ENCODE assay signal across 13 cellular contexts in the genomic region with DNA sequence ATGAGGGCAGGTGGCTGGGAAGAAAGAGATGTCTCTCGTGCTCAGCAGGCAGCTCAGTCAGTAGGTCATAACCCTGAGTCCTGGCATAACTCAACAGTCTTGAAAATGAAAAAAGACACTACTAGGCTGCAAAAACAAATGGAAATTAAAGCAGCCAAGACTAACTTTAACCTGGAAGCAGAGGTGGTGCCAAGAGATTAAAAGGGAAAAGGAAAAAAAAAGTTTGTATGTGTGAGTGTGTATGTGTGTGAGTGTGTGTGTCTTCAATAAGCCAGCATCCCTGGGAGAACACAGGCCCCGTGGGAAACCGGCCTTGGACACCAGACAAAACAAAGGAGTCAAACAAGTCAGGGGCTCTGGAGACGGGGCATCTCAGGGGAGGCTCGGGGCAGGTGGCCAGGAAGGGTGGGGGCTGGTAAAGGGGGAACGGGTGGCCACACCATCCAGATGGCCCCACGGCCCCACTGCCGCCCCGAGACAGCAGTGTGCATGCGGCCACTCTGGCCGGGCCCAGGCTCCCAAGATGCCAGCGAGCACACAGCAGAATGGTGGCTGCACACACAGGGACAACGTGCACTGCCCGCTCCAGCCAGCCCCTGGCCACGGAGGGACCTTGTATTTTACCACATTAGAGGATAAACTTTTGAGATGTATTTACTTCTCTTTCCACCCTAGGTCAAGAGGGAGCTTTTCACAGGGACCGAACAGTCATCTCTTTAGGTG. TPM values are rescaled to one million over a fixed set of nuclear protein-coding genes. Genes with fewer than 3 reads are reported as not detected.
DNase-seq lines count a peak whose midpoint lies in the region; TF ChIP-seq lines count a peak whose summit lies in the region.
"Had no signal": no experiment of that assay in that cellular context is flagged by ENCODE, and none has a peak within 500 bp of the region (broad histone marks: within the 10 kb centered on the region; RNA-seq: fewer than 3 reads in every experiment).

No MANE protein-coding gene starts in this region.

- H2AFZ ChIP-seq in neural progenitor cell (replicated peaks), result no peak overlapping the region

- H3K4me1 ChIP-seq in ascending aorta, result peaks cover 43 to 75% of the 10 kb centered on the region in 2 donors
- peaks cover 19% of the 10 kb centered on the region for H3K4me1 ChIP-seq in neural progenitor cell

- H3K4me3 ChIP-seq in ascending aorta, result peak overlapping the region in 1 of 2 donors; percentile 28
- H3K4me3 ChIP-seq in neural progenitor cell, result no peak overlapping the region
- H3K4me3 ChIP-seq: uterus had no signal

- H3K4me2 ChIP-seq in neural progenitor cell, result no peak overlapping the region

- H4K20me1 ChIP-seq in neural progenitor cell (ENCODE audit: low read depth), result peaks cover 88% of the 10 kb centered on the region

- H3K4me1 Mint-ChIP-seq in neural progenitor cell, result peaks cover 51% of the 10 kb centered on the region
- H3K4me1 Mint-ChIP-seq: activated CD4-positive, alpha-beta T cell treated with anti-CD3 and anti-CD28 coated beads for 36 hours had no signal

- H3K36me3 ChIP-seq in ascending aorta (no peaks in the 10 kb centered on the region), neural progenitor cell (no peaks in the 10 kb centered on the region)
- H3K36me3 ChIP-seq: uterus had no signal

- no peak overlapping the region for H3K9ac ChIP-seq in neural progenitor cell

- peaks cover 7% of the 10 kb centered on the region for H3K27me3 Mint-ChIP-seq in neural progenitor cell (ENCODE audit: insufficient read depth, low read depth)
- H3K27me3 Mint-ChIP-seq: activated CD4-positive, alpha-beta T cell treated with anti-CD3 and anti-CD28 coated beads for 36 hours; naive thymus-derived CD4-positive, alpha-beta T cell had no signal

- DNase-seq in Ammon's horn (ENCODE audit: low spot score) (peak; percentile 79), ascending aorta (ENCODE audit: low spot score in 2 of 2) (no peak), head of caudate nucleus (peak in 29 of 42 donors; percentile 26 to 73 (median 48)), neural progenitor cell (ENCODE audit: low spot score) (peak; percentile 25), T-helper 1 cell (no peak), NCI-H774 (lab: John Stamatoyannopoulos, UW) (no peak), NCI-H1417 (lab: John Stamatoyannopoulos, UW) (no peak), NCI-H1694 (lab: John Stamatoyannopoulos, UW) (no peak)
- DNase-seq: activated CD4-positive, alpha-beta T cell treated with anti-CD3 and anti-CD28 coated beads for 36 hours; activated T-cell treated with anti-CD3 and anti-CD28 coated beads, Interleukin-2, amount 50 U/mL, for 48 hours; naive thymus-derived CD4-positive, alpha-beta T cell; uterus had no signal

- H3K27me3 ChIP-seq in ascending aorta (no peaks in the 10 kb centered on the region), neural progenitor cell (peaks cover 8% of the 10 kb centered on the region)
- H3K27me3 ChIP-seq: uterus had no signal

- no peaks in the 10 kb centered on the region for H3K9me3 Mint-ChIP-seq in neural progenitor cell
- H3K9me3 Mint-ChIP-seq: naive thymus-derived CD4-positive, alpha-beta T cell; T-helper 1 cell treated with Interleukin-12 subunit alpha and Interleukin-12 subunit beta and Interleukin-4 antibody, amounts not matched to agents 30 μg/mL and 1 μg/mL, for 36 hours had no signal

- no peak overlapping the region for H3K4me3 Mint-ChIP-seq in neural progenitor cell
- H3K4me3 Mint-ChIP-seq: activated CD4-positive, alpha-beta T cell treated with anti-CD3 and anti-CD28 coated beads for 36 hours; naive thymus-derived CD4-positive, alpha-beta T cell; T-helper 1 cell treated with Interleukin-12 subunit alpha and Interleukin-12 subunit beta and Interleukin-4 antibody, amounts not matched to agents 30 μg/mL and 1 μg/mL, for 36 hours had no signal

- H3K27ac ChIP-seq in ascending aorta, result peak overlapping the region; percentile 61 to 69
- no peak overlapping the region for H3K27ac ChIP-seq in neural progenitor cell

- TF ChIP-seq CTCF in ascending aorta (IDR thresholded peaks at IDR 0.05) (no peak), neural progenitor cell (IDR thresholded peaks at IDR 0.05) (no peak)

- peak overlapping the region; percentile 88 for H3K27ac Mint-ChIP-seq in neural progenitor cell
- H3K27ac Mint-ChIP-seq: activated CD4-positive, alpha-beta T cell treated with anti-CD3 and anti-CD28 coated beads for 36 hours; naive thymus-derived CD4-positive, alpha-beta T cell; T-helper 1 cell treated with Interleukin-12 subunit alpha and Interleukin-12 subunit beta and Interleukin-4 antibody, amounts not matched to agents 30 μg/mL and 1 μg/mL, for 36 hours had no signal

- peaks cover 49% of the 10 kb centered on the region for H3K79me2 ChIP-seq in neural progenitor cell (ENCODE audit: low read depth)

- H3F3A ChIP-seq in neural progenitor cell (ENCODE audit: low read depth), result no peaks in the 10 kb centered on the region

- intact Hi-C loops in ascending aorta (cut with DNase I) (no loop called here), head of caudate nucleus (cut with DNase I) (no loop called here)

- H3K36me3 Mint-ChIP-seq in neural progenitor cell, result no peaks in the 10 kb centered on the region
- H3K36me3 Mint-ChIP-seq: naive thymus-derived CD4-positive, alpha-beta T cell had no signal

- no peaks in the 10 kb centered on the region for H3K9me3 ChIP-seq in ascending aorta
- H3K9me3 ChIP-seq in neural progenitor cell (ENCODE audit: low read depth), result no peaks in the 10 kb centered on the region
- H3K9me3 ChIP-seq: uterus had no signal

RNA-seq across cellular contexts. Expression of gene CYFIP1, which starts 23.8 kb away (rescaled TPM):
- 94.7 TPM for total RNA-seq in ascending aorta
- total RNA-seq in neural progenitor cell (ENCODE audit: low replicate concordance), result 94.6 and 112 TPM in 2 replicates

Comparison
In these comparisons a context has a peak if more than half of its experiments do, and no peak if none do; other contexts are left out.
1. DNase-seq: peak in Ammon's horn (single experiment), head of caudate nucleus (29 of 42) and neural progenitor cell (single experiment); none in ascending aorta (0 of 2), T-helper 1 cell (0 of 5), NCI-H774 (single experiment), NCI-H1417 (0 of 3) and NCI-H1694 (single experiment).